Comparison of ENCODE assay signal across 9 cellular contexts in genomic region chr11:13440100-13440855, GRCh38. TPM values are rescaled to one million over a fixed set of nuclear protein-coding genes. Genes with fewer than 3 reads are reported as not detected.
A peak's percentile ranks its signal among the peaks of the same experiment; 100 is the strongest.
DNase-seq lines count a peak whose midpoint lies in the region; ATAC-seq and TF ChIP-seq lines count a peak whose summit lies in the region.
"Had no signal": no experiment of that assay in that cellular context is flagged by ENCODE, and none has a peak within 500 bp of the region (broad histone marks: within the 10 kb centered on the region; RNA-seq: fewer than 3 reads in every experiment).

No MANE protein-coding gene starts in this region.

- no peak overlapping the region for H2AFZ ChIP-seq in fibroblast of lung (ENCODE audit: low read length)

- H3K27ac ChIP-seq in SJSA1, result peak overlapping the region; percentile 7; the same call in 1 of the 2 replicates
- peak overlapping the region; percentile 71 for H3K27ac ChIP-seq in fibroblast of lung (ENCODE audit: insufficient read depth, low read length)

- no peak for TF ChIP-seq CTCF in fibroblast of lung (conservative IDR thresholded peaks at IDR 0.05 in 1 of 2, IDR thresholded peaks at IDR 0.05 in 1 of 2; ENCODE audit: low read depth in 1 of 2, low read length in 2 of 2)

- H4K20me1 ChIP-seq in fibroblast of lung (ENCODE audit: control insufficient read depth, extremely low read depth, insufficient read depth, low read length), result no peaks in the 10 kb centered on the region

- H3K4me2 ChIP-seq in fibroblast of lung (ENCODE audit: extremely low read depth, insufficient read depth, low read length), result peak overlapping the region; percentile 71

- peaks cover 5% of the 10 kb centered on the region for H3K4me1 Mint-ChIP-seq in activated CD8-positive, alpha-beta memory T cell treated with anti-CD3 and anti-CD28 coated beads, Interleukin-2, amount 10 ng/mL, durations not matched to agents 7 days and 5 days

- H3K36me3 Mint-ChIP-seq in activated CD8-positive, alpha-beta memory T cell treated with anti-CD3 and anti-CD28 coated beads, Interleukin-2, amount 10 ng/mL, durations not matched to agents 7 days and 5 days, result peaks cover 11% of the 10 kb centered on the region

- CTCF ChIA-PET in activated CD8-positive, alpha-beta memory T cell treated with anti-CD3 and anti-CD28 coated beads, Interleukin-2, amount 10 ng/mL, durations not matched to agents 7 days and 5 days (lab: Charles Lee), result interaction anchor here (0.6 kb wide), 1 partner anchor 86 kb away, joined by 3 read pairs; no protein-coding TSS in a partner anchor

- no peaks in the 10 kb centered on the region for H3K27me3 ChIP-seq in SJSA1 (replicated peaks)
- no peaks in the 10 kb centered on the region for H3K27me3 ChIP-seq in fibroblast of lung (ENCODE audit: control insufficient read depth, insufficient read depth, low read length)

- no peaks in the 10 kb centered on the region for H3K9me3 Mint-ChIP-seq in activated CD8-positive, alpha-beta memory T cell treated with anti-CD3 and anti-CD28 coated beads, Interleukin-2, amount 10 ng/mL, durations not matched to agents 7 days and 5 days (ENCODE audit: low read depth)
- H3K9me3 Mint-ChIP-seq: T-helper 1 cell treated with Interleukin-12 subunit alpha and Interleukin-12 subunit beta and Interleukin-4 antibody, amounts not matched to agents 30 μg/mL and 1 μg/mL, for 36 hours had no signal

- no peak overlapping the region for H3K4me3 Mint-ChIP-seq in activated CD8-positive, alpha-beta memory T cell treated with anti-CD3 and anti-CD28 coated beads, Interleukin-2, amount 10 ng/mL, durations not matched to agents 7 days and 5 days
- H3K4me3 Mint-ChIP-seq: T-helper 1 cell treated with Interleukin-12 subunit alpha and Interleukin-12 subunit beta and Interleukin-4 antibody, amounts not matched to agents 30 μg/mL and 1 μg/mL, for 36 hours had no signal

- ATAC-seq in HG02970 (IDR thresholded peaks at IDR 0.05; ENCODE audit: low FRiP score, unreplicated experiment), result no peak
- ATAC-seq in activated CD8-positive, alpha-beta memory T cell treated with anti-CD3 and anti-CD28 coated beads, Interleukin-2, amount 10 ng/mL, durations not matched to agents 7 days and 5 days, result no peak

- no peaks in the 10 kb centered on the region for H3K27me3 Mint-ChIP-seq in activated CD8-positive, alpha-beta memory T cell treated with anti-CD3 and anti-CD28 coated beads, Interleukin-2, amount 10 ng/mL, durations not matched to agents 7 days and 5 days

- no peak overlapping the region for H3K9ac ChIP-seq in fibroblast of lung (ENCODE audit: insufficient read depth, low read length)

- H3K36me3 ChIP-seq in SJSA1, result no peaks in the 10 kb centered on the region
- H3K36me3 ChIP-seq in fibroblast of lung (ENCODE audit: control insufficient read depth, insufficient read depth, low read length), result no peaks in the 10 kb centered on the region

- no peaks in the 10 kb centered on the region for H3K9me3 ChIP-seq in SJSA1 (replicated peaks)
- no peaks in the 10 kb centered on the region for H3K9me3 ChIP-seq in fibroblast of lung (ENCODE audit: control insufficient read depth, insufficient read depth, low read depth, low read length)

- DNase-seq in NCI-H2171 treated with DMSO at 0.1 percent for 48 hours (lab: John Stamatoyannopoulos, UW) (peak; percentile 65), NCI-H2171 (lab: John Stamatoyannopoulos, UW) (no peak), SJSA1 (ENCODE audit: low read depth in 1 of 2, low spot score in 2 of 2) (peak; percentile 60 to 72), fibroblast of lung (ENCODE audit: low read depth in 2 of 2) (peak; percentile 94 to 95), occipital lobe (lab: John Stamatoyannopoulos, UW) (peak; percentile 35), NCI-H1930 (lab: John Stamatoyannopoulos, UW) (no peak)
- DNase-seq in activated CD8-positive, alpha-beta memory T cell treated with anti-CD3 and anti-CD28 coated beads, Interleukin-2, amount 10 ng/mL, durations not matched to agents 7 days and 5 days, result no peak

- H3K27ac Mint-ChIP-seq in activated CD8-positive, alpha-beta memory T cell treated with anti-CD3 and anti-CD28 coated beads, Interleukin-2, amount 10 ng/mL, durations not matched to agents 7 days and 5 days, result no peak overlapping the region
- H3K27ac Mint-ChIP-seq: T-helper 1 cell treated with Interleukin-12 subunit alpha and Interleukin-12 subunit beta and Interleukin-4 antibody, amounts not matched to agents 30 μg/mL and 1 μg/mL, for 36 hours had no signal

- H3K4me1 ChIP-seq in SJSA1 (replicated peaks) (peaks cover 9% of the 10 kb centered on the region), fibroblast of lung (ENCODE audit: control insufficient read depth, extremely low read depth, insufficient read depth, low read length) (peaks cover 2% of the 10 kb centered on the region)

- peaks cover 14% of the 10 kb centered on the region for H3K79me2 ChIP-seq in fibroblast of lung (ENCODE audit: control insufficient read depth, insufficient read depth, low read length)

- peak overlapping the region; percentile 16 for H3K4me3 ChIP-seq in SJSA1
- H3K4me3 ChIP-seq in fibroblast of lung (replicated peaks in 1 of 4; ENCODE audit: control extremely low read depth in 1 of 4, insufficient read depth in 1 of 4, low read depth in 3 of 4, low read length in 4 of 4), result peak overlapping the region; percentile 29 to 64 (median 41)

RNA-seq across cellular contexts. Expression of gene BTBD10, which starts 22.7 kb away (rescaled TPM):
- 92.6 and 98.6 TPM in 2 replicates for total RNA-seq in SJSA1 (2014; rRNA removed; shearing (Covaris generic))
- 75.8 and 83.9 TPM in 2 replicates for total RNA-seq in fibroblast of lung
- polyA plus RNA-seq in fibroblast of lung, result 37.6 and 40.2 TPM in 2 replicates
- 22.5 and 25.7 TPM in 2 replicates for polyA plus RNA-seq in fibroblast of lung (2012)
- polyA minus RNA-seq in fibroblast of lung (ENCODE audit: low replicate concordance), result 17.5 and 24.5 TPM in 2 replicates
- 205 TPM for total RNA-seq in occipital lobe
- 10 to 100 TPM; 19.5 to 23.9 TPM for total RNA-seq in activated CD8-positive, alpha-beta memory T cell treated with anti-CD3 and anti-CD28 coated beads, Interleukin-2, amount 10 ng/mL, durations not matched to agents 7 days and 5 days

RNA-seq across cellular contexts. Expression of gene PTH, which starts 55.5 kb away (rescaled TPM):
- total RNA-seq in SJSA1 (2014; rRNA removed; shearing (Covaris generic)), result not detected in 2 replicates
- total RNA-seq in fibroblast of lung (not detected in 2 replicates), occipital lobe (not detected)
- not detected in 2 replicates for polyA plus RNA-seq in fibroblast of lung
- not detected in 2 replicates for polyA plus RNA-seq in fibroblast of lung (2012)
- polyA minus RNA-seq in fibroblast of lung (ENCODE audit: low replicate concordance), result not detected in 2 replicates
- total RNA-seq in activated CD8-positive, alpha-beta memory T cell treated with anti-CD3 and anti-CD28 coated beads, Interleukin-2, amount 10 ng/mL, durations not matched to agents 7 days and 5 days, result not detected

Comparison
In these comparisons a context has a peak if more than half of its experiments do, and no peak if none do; other contexts are left out.
1. DNase-seq: peak in NCI-H2171 treated with DMSO at 0.1 percent for 48 hours (single experiment), SJSA1 (2 of 2), fibroblast of lung (2 of 2) and occipital lobe (single experiment); none in NCI-H2171 (single experiment), NCI-H1930 (0 of 2) and activated CD8-positive, alpha-beta memory T cell treated with anti-CD3 and anti-CD28 coated beads, Interleukin-2, amount 10 ng/mL, durations not matched to agents 7 days and 5 days (single experiment).